ENCODE assay signal across 1 cellular context in the genomic region with DNA sequence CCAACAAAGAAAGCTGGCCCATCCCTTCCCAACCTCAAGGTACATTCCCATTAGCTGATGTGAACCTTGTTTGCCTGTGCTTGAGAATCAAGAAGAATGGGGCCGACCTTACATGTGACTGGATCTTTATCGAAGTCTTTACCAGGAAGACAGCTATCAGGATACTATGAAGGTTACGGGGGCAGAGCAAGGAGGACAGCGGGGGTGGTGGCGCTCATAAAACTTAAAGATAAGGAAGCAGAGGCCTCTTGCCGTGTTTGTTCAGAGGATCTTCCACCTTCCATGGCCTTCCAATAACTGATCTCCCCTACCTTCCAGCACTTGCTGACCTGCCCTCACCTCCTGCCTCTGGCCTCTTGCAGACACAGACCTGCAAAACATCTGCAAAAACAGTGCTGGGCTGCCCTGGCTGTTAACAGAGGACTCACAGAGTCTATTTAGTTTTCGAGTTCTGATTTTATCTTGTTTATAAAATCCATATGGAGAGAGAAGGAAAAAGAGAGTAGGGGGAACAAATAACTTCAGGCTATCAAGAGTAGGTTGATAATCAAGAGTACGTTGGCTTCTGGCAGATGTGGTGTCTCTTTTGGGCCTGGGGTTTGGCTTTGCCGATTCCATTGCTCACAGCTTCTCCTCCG.
TF ChIP-seq lines count a peak whose summit lies in the region.

No MANE protein-coding gene starts in this region.

TF ChIP-seq in K562, 482 proteins besides CTCF, POLR2A, EP300 and RAD21 (continued from another document):
- TF ChIP-seq, protein P1, sequence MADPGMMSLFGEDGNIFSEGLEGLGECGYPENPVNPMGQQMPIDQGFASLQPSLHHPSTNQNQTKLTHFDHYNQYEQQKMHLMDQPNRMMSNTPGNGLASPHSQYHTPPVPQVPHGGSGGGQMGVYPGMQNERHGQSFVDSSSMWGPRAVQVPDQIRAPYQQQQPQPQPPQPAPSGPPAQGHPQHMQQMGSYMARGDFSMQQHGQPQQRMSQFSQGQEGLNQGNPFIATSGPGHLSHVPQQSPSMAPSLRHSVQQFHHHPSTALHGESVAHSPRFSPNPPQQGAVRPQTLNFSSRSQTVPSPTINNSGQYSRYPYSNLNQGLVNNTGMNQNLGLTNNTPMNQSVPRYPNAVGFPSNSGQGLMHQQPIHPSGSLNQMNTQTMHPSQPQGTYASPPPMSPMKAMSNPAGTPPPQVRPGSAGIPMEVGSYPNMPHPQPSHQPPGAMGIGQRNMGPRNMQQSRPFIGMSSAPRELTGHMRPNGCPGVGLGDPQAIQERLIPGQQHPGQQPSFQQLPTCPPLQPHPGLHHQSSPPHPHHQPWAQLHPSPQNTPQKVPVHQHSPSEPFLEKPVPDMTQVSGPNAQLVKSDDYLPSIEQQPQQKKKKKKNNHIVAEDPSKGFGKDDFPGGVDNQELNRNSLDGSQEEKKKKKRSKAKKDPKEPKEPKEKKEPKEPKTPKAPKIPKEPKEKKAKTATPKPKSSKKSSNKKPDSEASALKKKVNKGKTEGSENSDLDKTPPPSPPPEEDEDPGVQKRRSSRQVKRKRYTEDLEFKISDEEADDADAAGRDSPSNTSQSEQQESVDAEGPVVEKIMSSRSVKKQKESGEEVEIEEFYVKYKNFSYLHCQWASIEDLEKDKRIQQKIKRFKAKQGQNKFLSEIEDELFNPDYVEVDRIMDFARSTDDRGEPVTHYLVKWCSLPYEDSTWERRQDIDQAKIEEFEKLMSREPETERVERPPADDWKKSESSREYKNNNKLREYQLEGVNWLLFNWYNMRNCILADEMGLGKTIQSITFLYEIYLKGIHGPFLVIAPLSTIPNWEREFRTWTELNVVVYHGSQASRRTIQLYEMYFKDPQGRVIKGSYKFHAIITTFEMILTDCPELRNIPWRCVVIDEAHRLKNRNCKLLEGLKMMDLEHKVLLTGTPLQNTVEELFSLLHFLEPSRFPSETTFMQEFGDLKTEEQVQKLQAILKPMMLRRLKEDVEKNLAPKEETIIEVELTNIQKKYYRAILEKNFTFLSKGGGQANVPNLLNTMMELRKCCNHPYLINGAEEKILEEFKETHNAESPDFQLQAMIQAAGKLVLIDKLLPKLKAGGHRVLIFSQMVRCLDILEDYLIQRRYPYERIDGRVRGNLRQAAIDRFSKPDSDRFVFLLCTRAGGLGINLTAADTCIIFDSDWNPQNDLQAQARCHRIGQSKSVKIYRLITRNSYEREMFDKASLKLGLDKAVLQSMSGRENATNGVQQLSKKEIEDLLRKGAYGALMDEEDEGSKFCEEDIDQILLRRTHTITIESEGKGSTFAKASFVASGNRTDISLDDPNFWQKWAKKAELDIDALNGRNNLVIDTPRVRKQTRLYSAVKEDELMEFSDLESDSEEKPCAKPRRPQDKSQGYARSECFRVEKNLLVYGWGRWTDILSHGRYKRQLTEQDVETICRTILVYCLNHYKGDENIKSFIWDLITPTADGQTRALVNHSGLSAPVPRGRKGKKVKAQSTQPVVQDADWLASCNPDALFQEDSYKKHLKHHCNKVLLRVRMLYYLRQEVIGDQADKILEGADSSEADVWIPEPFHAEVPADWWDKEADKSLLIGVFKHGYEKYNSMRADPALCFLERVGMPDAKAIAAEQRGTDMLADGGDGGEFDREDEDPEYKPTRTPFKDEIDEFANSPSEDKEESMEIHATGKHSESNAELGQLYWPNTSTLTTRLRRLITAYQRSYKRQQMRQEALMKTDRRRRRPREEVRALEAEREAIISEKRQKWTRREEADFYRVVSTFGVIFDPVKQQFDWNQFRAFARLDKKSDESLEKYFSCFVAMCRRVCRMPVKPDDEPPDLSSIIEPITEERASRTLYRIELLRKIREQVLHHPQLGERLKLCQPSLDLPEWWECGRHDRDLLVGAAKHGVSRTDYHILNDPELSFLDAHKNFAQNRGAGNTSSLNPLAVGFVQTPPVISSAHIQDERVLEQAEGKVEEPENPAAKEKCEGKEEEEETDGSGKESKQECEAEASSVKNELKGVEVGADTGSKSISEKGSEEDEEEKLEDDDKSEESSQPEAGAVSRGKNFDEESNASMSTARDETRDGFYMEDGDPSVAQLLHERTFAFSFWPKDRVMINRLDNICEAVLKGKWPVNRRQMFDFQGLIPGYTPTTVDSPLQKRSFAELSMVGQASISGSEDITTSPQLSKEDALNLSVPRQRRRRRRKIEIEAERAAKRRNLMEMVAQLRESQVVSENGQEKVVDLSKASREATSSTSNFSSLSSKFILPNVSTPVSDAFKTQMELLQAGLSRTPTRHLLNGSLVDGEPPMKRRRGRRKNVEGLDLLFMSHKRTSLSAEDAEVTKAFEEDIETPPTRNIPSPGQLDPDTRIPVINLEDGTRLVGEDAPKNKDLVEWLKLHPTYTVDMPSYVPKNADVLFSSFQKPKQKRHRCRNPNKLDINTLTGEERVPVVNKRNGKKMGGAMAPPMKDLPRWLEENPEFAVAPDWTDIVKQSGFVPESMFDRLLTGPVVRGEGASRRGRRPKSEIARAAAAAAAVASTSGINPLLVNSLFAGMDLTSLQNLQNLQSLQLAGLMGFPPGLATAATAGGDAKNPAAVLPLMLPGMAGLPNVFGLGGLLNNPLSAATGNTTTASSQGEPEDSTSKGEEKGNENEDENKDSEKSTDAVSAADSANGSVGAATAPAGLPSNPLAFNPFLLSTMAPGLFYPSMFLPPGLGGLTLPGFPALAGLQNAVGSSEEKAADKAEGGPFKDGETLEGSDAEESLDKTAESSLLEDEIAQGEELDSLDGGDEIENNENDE (IDR thresholded peaks at IDR 0.05; ENCODE audit: low read depth, low read length), result no peak
